Comparison of ENCODE assay signal across 12 cellular contexts in the genomic region with DNA sequence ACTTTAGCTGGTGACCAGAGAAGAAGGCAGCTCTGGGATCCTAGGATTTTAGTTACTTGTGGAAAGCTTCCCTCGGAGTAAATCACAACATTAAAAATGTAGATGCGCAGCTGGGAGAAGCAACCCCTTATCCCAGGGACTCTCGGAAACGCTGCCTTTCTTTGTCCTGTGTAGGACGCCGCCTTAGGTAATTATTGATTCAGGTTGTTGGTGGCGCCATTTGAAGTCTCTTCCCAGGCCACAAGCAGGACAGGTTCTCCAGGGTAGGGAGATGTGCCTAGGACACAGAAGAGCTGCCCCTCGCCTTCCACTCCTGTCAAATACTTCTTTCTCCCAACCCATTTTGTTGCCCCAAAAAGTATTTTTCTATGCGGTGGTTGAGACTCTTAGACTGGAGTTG. TPM values are rescaled to one million over a fixed set of nuclear protein-coding genes. Genes with fewer than 3 reads are reported as not detected.
DNase-seq lines count a peak whose midpoint lies in the region; ATAC-seq and TF ChIP-seq lines count a peak whose summit lies in the region.
"Had no signal": no experiment of that assay in that cellular context is flagged by ENCODE, and none has a peak within 500 bp of the region (broad histone marks: within the 10 kb centered on the region; RNA-seq: fewer than 3 reads in every experiment).

No MANE protein-coding gene starts in this region.

- peaks cover 0 to 66% (median 0%) of the 10 kb centered on the region in 9 donors for H3K36me3 ChIP-seq in heart right ventricle
- peaks cover 7% of the 10 kb centered on the region in 2 donors for H3K36me3 ChIP-seq in ascending aorta
- H3K36me3 ChIP-seq in muscle layer of duodenum (ENCODE audit: control insufficient read depth in 1 of 2, insufficient read depth in 2 of 2, low read length in 2 of 2) = peaks cover 6 to 28% of the 10 kb centered on the region in 2 donors
- H3K36me3 ChIP-seq in upper lobe of right lung = peaks cover 21% of the 10 kb centered on the region
- H3K36me3 ChIP-seq: BE2C had no signal

- DNase-seq in heart right ventricle (no peak), left cardiac atrium (no peak), ascending aorta (ENCODE audit: low spot score in 2 of 2) (no peak), upper lobe of right lung (no peak), NCI-H1048 (lab: John Stamatoyannopoulos, UW) (no peak), Ammon's horn (ENCODE audit: low spot score) (no peak)

- H3K27ac ChIP-seq in heart right ventricle = peak overlapping the region; percentile 25 to 87 (median 75)
- peak overlapping the region; percentile 47 to 63 for H3K27ac ChIP-seq in ascending aorta
- peak overlapping the region; percentile 77 for H3K27ac ChIP-seq in muscle layer of duodenum (ENCODE audit: low read length)
- H3K27ac ChIP-seq in upper lobe of right lung = peak overlapping the region; percentile 88
- H3K27ac ChIP-seq: neutrophil had no signal

- H3K4me3 ChIP-seq in heart right ventricle (peak overlapping the region in 1 of 10 donors; percentile 42), ascending aorta (no peak overlapping the region), muscle layer of duodenum (ENCODE audit: low read depth in 1 of 2, low read length in 2 of 2) (peak overlapping the region; percentile 27 to 53), upper lobe of right lung (no peak overlapping the region)

- H3K27me3 ChIP-seq in heart right ventricle (no peaks in the 10 kb centered on the region), ascending aorta (no peaks in the 10 kb centered on the region), muscle layer of duodenum (ENCODE audit: low read depth, low read length) (no peaks in the 10 kb centered on the region), upper lobe of right lung (no peaks in the 10 kb centered on the region)
- H3K27me3 ChIP-seq: BE2C, neutrophil had no signal

- no peaks in the 10 kb centered on the region for H3K9me3 ChIP-seq in heart right ventricle
- H3K9me3 ChIP-seq in ascending aorta = no peaks in the 10 kb centered on the region
- H3K9me3 ChIP-seq in muscle layer of duodenum (ENCODE audit: control insufficient read depth in 1 of 2, low read length in 2 of 2) = no peaks in the 10 kb centered on the region
- no peaks in the 10 kb centered on the region for H3K9me3 ChIP-seq in upper lobe of right lung
- H3K9me3 ChIP-seq: BE2C, neutrophil had no signal

- H3K4me1 ChIP-seq in heart right ventricle (peaks cover 4 to 57% (median 43%) of the 10 kb centered on the region in 9 donors), ascending aorta (peaks cover 3 to 6% of the 10 kb centered on the region in 2 donors), muscle layer of duodenum (ENCODE audit: control insufficient read depth in 1 of 2, insufficient read depth in 2 of 2, low read length in 2 of 2) (peaks cover 28 to 36% of the 10 kb centered on the region in 2 donors), upper lobe of right lung (peaks cover 54% of the 10 kb centered on the region)

- intact Hi-C loops in heart right ventricle (cut with DNase I) (no loop called here), left cardiac atrium (cut with DNase I) (no loop called here), ascending aorta (cut with DNase I) (loop anchor here (1.0 kb wide), 1 partner anchor 28 kb away; the partner anchor contains the start of gene RSPH1), upper lobe of right lung (cut with DNase I) (no loop called here)

- 91 to 92% methylated on average over 9 of the region's 9 CpGs for WGBS in heart right ventricle, 2 donors

- ATAC-seq in heart right ventricle = peak in 1 of 8 donors; percentile 7
- ATAC-seq in left cardiac atrium = no peak
- ATAC-seq in upper lobe of right lung = peak; percentile 22
- ATAC-seq in GM19324 (IDR thresholded peaks at IDR 0.05; ENCODE audit: low FRiP score, unreplicated experiment) = no peak

- no peak for TF ChIP-seq CTCF in heart right ventricle (IDR thresholded peaks at IDR 0.05)
- no peak for TF ChIP-seq CTCF in ascending aorta (IDR thresholded peaks at IDR 0.05)
- TF ChIP-seq CTCF in upper lobe of right lung (IDR thresholded peaks at IDR 0.05) = no peak

RNA-seq across cellular contexts. Expression of gene SLC37A1, which starts 10.3 kb away (rescaled TPM):
- total RNA-seq in heart right ventricle (10 to 100 TPM in 1 of 10 donors, 1 to 10 TPM in 9; 3.7 to 13.2 (median 5.7) TPM), left cardiac atrium (1 to 10 TPM; 1.9 to 3.7 TPM), ascending aorta (8.7 TPM), upper lobe of right lung (21.6 TPM)
- polyA plus RNA-seq in heart right ventricle = 1 to 10 TPM; 1.8 to 2.6 TPM

RNA-seq across cellular contexts. Expression of gene RSPH1, which starts 27.9 kb away (rescaled TPM):
- total RNA-seq in heart right ventricle (under 1 TPM in 2 of 10 donors, not detected in 8; 0.20 to 0.36 TPM), left cardiac atrium (not detected), ascending aorta (not detected), upper lobe of right lung (0.84 TPM)
- polyA plus RNA-seq in heart right ventricle = under 1 TPM in 1 of 2 donors, not detected in 1; 0.06 TPM
- total RNA-seq: activated T-helper 1 cell treated with anti-CD3 and anti-CD28 coated beads, Interleukin-12 subunit alpha, Interleukin-12 subunit beta, Interleukin-2, Interleukin-4 antibody, amounts not matched to agents 30 ng/mL and 10 ng/mL and 1 ng/mL, durations not matched to agents 14 hours and 24 hours and 36 hours; endothelial cell of umbilical vein had no signal

Comparison
In these comparisons a context has a peak if more than half of its experiments do, and no peak if none do; other contexts are left out.
1. H3K4me3 ChIP-seq: peak in muscle layer of duodenum (2 of 2); none in ascending aorta (0 of 2) and upper lobe of right lung (single experiment).
2. Peak in every context shown above with its lines, with median percentiles within 50 percentile points of each other: H3K27ac ChIP-seq.